ENCODE assay signal across 8 cellular contexts in the genomic region with DNA sequence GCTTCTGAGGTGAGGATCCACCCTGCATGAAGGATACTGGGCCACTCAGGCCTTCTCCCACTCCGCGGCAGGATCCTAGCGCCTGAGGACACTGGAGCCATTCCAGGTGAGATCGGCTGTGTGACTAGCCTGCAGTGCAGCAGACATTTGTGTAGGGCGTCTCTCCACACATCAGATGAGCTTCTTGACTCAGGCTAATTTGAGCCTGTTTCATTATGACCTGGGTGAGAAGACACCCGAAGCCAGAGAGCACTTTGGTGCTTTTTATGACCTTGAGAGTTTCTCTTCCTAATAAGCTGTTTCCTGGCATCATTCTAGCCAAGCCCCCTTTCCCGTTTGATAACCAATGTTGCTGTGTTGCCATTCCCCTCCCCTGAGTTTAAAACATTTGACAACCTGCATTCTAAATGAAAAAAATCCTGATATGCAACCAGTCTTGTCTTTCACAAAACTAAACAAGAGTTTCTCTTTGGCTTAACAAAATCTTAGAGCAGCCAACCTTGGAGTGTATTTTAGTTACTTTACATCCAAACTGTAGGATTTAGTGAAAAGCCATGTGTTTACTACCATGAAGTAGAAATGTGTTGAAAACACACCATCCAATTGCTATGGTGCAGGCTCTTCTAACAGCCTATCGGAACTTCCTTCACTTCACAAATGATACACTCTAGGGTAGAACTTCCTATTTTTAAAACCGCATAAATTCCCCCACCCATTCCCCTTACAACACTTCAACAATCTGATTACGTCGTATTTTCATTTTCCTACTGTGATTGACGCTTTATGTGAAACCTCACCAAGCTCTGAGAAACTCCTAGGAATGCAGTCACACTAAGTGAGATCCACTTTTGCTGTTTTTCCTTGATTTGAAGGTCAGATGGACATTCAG.
A peak's percentile ranks its signal among the peaks of the same experiment; 100 is the strongest.
DNase-seq lines count a peak whose midpoint lies in the region; ATAC-seq and TF ChIP-seq lines count a peak whose summit lies in the region.

No MANE protein-coding gene starts in this region.

- no peaks in the 10 kb centered on the region for H3K27me3 ChIP-seq in prostate gland (replicated peaks; ENCODE audit: insufficient read depth)

- TF ChIP-seq CTCF in prostate gland (IDR thresholded peaks at IDR 0.05) = no peak

- H3K4me1 Mint-ChIP-seq in T-helper 17 cell = peaks cover 19% of the 10 kb centered on the region
- H3K4me1 Mint-ChIP-seq in stimulated activated naive CD8-positive, alpha-beta T cell treated with anti-CD3 and anti-CD28 coated beads, Interleukin-15, amount 100 ng/mL, for 72 hours = peaks cover 49% of the 10 kb centered on the region

- H3K27me3 Mint-ChIP-seq in T-helper 17 cell = no peaks in the 10 kb centered on the region
- no peaks in the 10 kb centered on the region for H3K27me3 Mint-ChIP-seq in stimulated activated naive CD8-positive, alpha-beta T cell treated with anti-CD3 and anti-CD28 coated beads, Interleukin-15, amount 100 ng/mL, for 72 hours

- H3K4me3 Mint-ChIP-seq in T-helper 17 cell = peak overlapping the region; percentile 67
- peak overlapping the region; percentile 54 to 62 for H3K4me3 Mint-ChIP-seq in stimulated activated naive CD8-positive, alpha-beta T cell treated with anti-CD3 and anti-CD28 coated beads, Interleukin-15, amount 100 ng/mL, for 72 hours

- H3K9me3 ChIP-seq in T-helper 17 cell (ENCODE audit: control insufficient read depth, low read length, poor library complexity, severe bottlenecking) = no peaks in the 10 kb centered on the region
- H3K9me3 ChIP-seq in prostate gland = no peaks in the 10 kb centered on the region

- 78% methylated on average over 12 of the region's 12 CpGs for WGBS in prostate gland

- H3K4me3 ChIP-seq in prostate gland = no peak overlapping the region

- ATAC-seq in Right ventricle myocardium superior (ENCODE audit: poor library complexity) (peak; percentile 39), HG02981 (IDR thresholded peaks at IDR 0.05; ENCODE audit: unreplicated experiment) (peak; percentile 66), T-helper 17 cell (peak; percentile 93)
- peak; percentile 86 for ATAC-seq in stimulated activated naive CD8-positive, alpha-beta T cell treated with anti-CD3 and anti-CD28 coated beads, Interleukin-15, amount 100 ng/mL, for 72 hours

- DNase-seq in Right ventricle myocardium superior (no peak), cardiac septum (ENCODE audit: low spot score) (no peak), T-helper 17 cell (no peak), prostate gland (ENCODE audit: low spot score) (no peak), NCI-H82 treated with DMSO at 0.1 percent for 48 hours (lab: John Stamatoyannopoulos, UW; ENCODE audit: unreplicated experiment) (no peak), ecto neural progenitor cell (ENCODE audit: low spot score) (no peak)
- peak in 1 of 2 donors; percentile 43 for DNase-seq in stimulated activated naive CD8-positive, alpha-beta T cell treated with anti-CD3 and anti-CD28 coated beads, Interleukin-15, amount 100 ng/mL, for 72 hours

- peaks cover 0 to 5% of the 10 kb centered on the region in 2 donors for H3K9me3 Mint-ChIP-seq in stimulated activated naive CD8-positive, alpha-beta T cell treated with anti-CD3 and anti-CD28 coated beads, Interleukin-15, amount 100 ng/mL, for 72 hours

- H3K27ac Mint-ChIP-seq in T-helper 17 cell = peak overlapping the region; percentile 67
- peak overlapping the region; percentile 51 to 91 for H3K27ac Mint-ChIP-seq in stimulated activated naive CD8-positive, alpha-beta T cell treated with anti-CD3 and anti-CD28 coated beads, Interleukin-15, amount 100 ng/mL, for 72 hours

- H3K4me1 ChIP-seq in prostate gland (replicated peaks) = no peaks in the 10 kb centered on the region

- no peak for TF ChIP-seq POLR2A in prostate gland (IDR thresholded peaks at IDR 0.05)

- H3K36me3 ChIP-seq in prostate gland = no peaks in the 10 kb centered on the region

- peaks cover 2% of the 10 kb centered on the region for H3K36me3 Mint-ChIP-seq in T-helper 17 cell (ENCODE audit: low read depth)

- intact Hi-C loops in Right ventricle myocardium superior (cut with DNase I) (no loop called here), cardiac septum (cut with DNase I) (no loop called here), prostate gland (cut with DNase I) (no loop called here)

- no peak overlapping the region for H3K27ac ChIP-seq in prostate gland

Comparison
In these comparisons a context has a peak if more than half of its experiments do, and no peak if none do; other contexts are left out.
1. ATAC-seq: peak in every context shown above with its lines; median percentile 93 in T-helper 17 cell; 86 in stimulated activated naive CD8-positive, alpha-beta T cell treated with anti-CD3 and anti-CD28 coated beads, Interleukin-15, amount 100 ng/mL, for 72 hours; 66 in HG02981; 39 in Right ventricle myocardium superior.